13 cellular contexts compared by ENCODE assay signal in the genomic region with DNA sequence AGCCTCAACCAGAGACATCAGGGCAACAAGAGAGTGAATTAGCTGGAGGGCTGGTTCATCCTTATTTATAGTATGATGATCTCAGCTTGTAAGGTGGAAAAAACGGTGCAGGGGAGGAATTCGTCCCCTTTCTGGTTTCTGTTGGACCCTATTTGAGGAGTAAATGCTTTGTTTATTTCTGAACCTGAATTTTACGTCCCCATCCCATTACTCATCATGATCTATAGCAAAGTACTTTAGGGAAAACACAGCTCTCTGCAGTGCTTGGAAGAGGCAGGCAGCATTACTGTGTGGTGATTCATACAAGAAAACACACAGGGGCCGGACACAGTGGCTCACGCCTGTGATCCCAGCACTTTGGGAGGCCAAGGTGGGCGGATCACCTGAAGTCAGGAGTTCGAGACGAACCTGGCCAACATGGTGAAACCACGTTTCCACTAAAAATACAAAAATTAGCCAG. TPM values are rescaled to one million over a fixed set of nuclear protein-coding genes. Genes with fewer than 3 reads are reported as not detected.
A peak's percentile ranks its signal among the peaks of the same experiment; 100 is the strongest.
DNase-seq lines count a peak whose midpoint lies in the region; ATAC-seq, FAIRE-seq and TF ChIP-seq lines count a peak whose summit lies in the region.
"Had no signal": no experiment of that assay in that cellular context is flagged by ENCODE, and none has a peak within 500 bp of the region (broad histone marks: within the 10 kb centered on the region; RNA-seq: fewer than 3 reads in every experiment).

No MANE protein-coding gene starts in this region.

- no peaks in the 10 kb centered on the region for H3K36me3 ChIP-seq in thoracic aorta

- DNase-seq in H54 (ENCODE audit: insufficient read length, low spot score), result peak; percentile 79
- DNase-seq in T1000 (lab: John Stamatoyannopoulos, UW), result peak; percentile 61
- DNase-seq in foreskin fibroblast, result peak; percentile 60 to 64
- DNase-seq in thoracic aorta (ENCODE audit: low spot score), result no peak
- no peak for DNase-seq in sciatic nerve (ENCODE audit: low spot score)
- no peak for DNase-seq in mucosa of gallbladder (ENCODE audit: low spot score)
- DNase-seq: activated CD8-positive, alpha-beta memory T cell treated with anti-CD3 and anti-CD28 coated beads, Interleukin-2, amount 10 ng/mL, durations not matched to agents 7 days and 5 days; DND-41; NCI-H2081 treated with DMSO at 0.1 percent for 48 hours; stimulated activated CD4-positive, alpha-beta T cell treated with anti-CD3 and anti-CD28 coated beads, Interleukin-15, amount 100 ng/mL, for 24 hours had no signal

- peaks cover 0 to 7% of the 10 kb centered on the region in 2 donors for H3K4me1 ChIP-seq in thoracic aorta (ENCODE audit: control insufficient read depth in 1 of 2, low read depth in 2 of 2)

- no peaks in the 10 kb centered on the region for H3K36me3 Mint-ChIP-seq in activated T-helper 17 cell treated with anti-CD3 and anti-CD28 coated beads, Interleukin-2, amount 50 U/mL, for 72 hours (ENCODE audit: low read depth)
- H3K36me3 Mint-ChIP-seq: activated CD8-positive, alpha-beta memory T cell treated with anti-CD3 and anti-CD28 coated beads, Interleukin-2, amount 10 ng/mL, durations not matched to agents 7 days and 5 days; IgD-negative memory B cell had no signal

- TF ChIP-seq POLR2A in H54 (IDR thresholded peaks at IDR 0.05; ENCODE audit: low read depth, low read length), result no peak

- H3K4me3 Mint-ChIP-seq in activated T-helper 17 cell treated with anti-CD3 and anti-CD28 coated beads, Interleukin-2, amount 50 U/mL, for 72 hours, result no peak overlapping the region
- H3K4me3 Mint-ChIP-seq: activated CD8-positive, alpha-beta memory T cell treated with anti-CD3 and anti-CD28 coated beads, Interleukin-2, amount 10 ng/mL, durations not matched to agents 7 days and 5 days; IgD-negative memory B cell; nephron had no signal

- TF ChIP-seq CTCF in foreskin fibroblast (IDR thresholded peaks at IDR 0.05; ENCODE audit: low read depth, low read length) (no peak), thoracic aorta (IDR thresholded peaks at IDR 0.05) (no peak)

- H3K9me3 ChIP-seq in thoracic aorta, result no peaks in the 10 kb centered on the region

- H3K4me3 ChIP-seq in foreskin fibroblast (ENCODE audit: low read depth in 1 of 2, low read length in 2 of 2) (no peak overlapping the region), thoracic aorta (no peak overlapping the region)

- peak; percentile 65 for FAIRE-seq in H54 (lab: Jason Lieb, UNC)

- H3K27ac ChIP-seq in thoracic aorta, result peak overlapping the region in 1 of 2 donors; percentile 48

- H3K27me3 Mint-ChIP-seq in activated T-helper 17 cell treated with anti-CD3 and anti-CD28 coated beads, Interleukin-2, amount 50 U/mL, for 72 hours, result peaks cover 13% of the 10 kb centered on the region

- intact Hi-C loops in sciatic nerve (cut with DNase I), result loop anchor here (5.0 kb wide), 1 partner anchor 52 kb away; no protein-coding TSS in a partner anchor

- no peaks in the 10 kb centered on the region for H3K27me3 ChIP-seq in thoracic aorta (replicated peaks; ENCODE audit: insufficient read depth)

- ATAC-seq in thoracic aorta (ENCODE audit: insufficient number of reproducible peaks, low FRiP score, low read depth) (peak; percentile 73), sciatic nerve (no peak)
- ATAC-seq in activated T-helper 17 cell treated with anti-CD3 and anti-CD28 coated beads, Interleukin-2, amount 50 U/mL, for 72 hours (replicated peaks), result no peak
- ATAC-seq: activated CD8-positive, alpha-beta memory T cell treated with anti-CD3 and anti-CD28 coated beads, Interleukin-2, amount 10 ng/mL, durations not matched to agents 7 days and 5 days had no signal

- no peak overlapping the region for H3K27ac Mint-ChIP-seq in activated T-helper 17 cell treated with anti-CD3 and anti-CD28 coated beads, Interleukin-2, amount 50 U/mL, for 72 hours
- H3K27ac Mint-ChIP-seq: activated CD8-positive, alpha-beta memory T cell treated with anti-CD3 and anti-CD28 coated beads, Interleukin-2, amount 10 ng/mL, durations not matched to agents 7 days and 5 days; IgD-negative memory B cell; nephron had no signal

- H3K9me3 Mint-ChIP-seq in activated T-helper 17 cell treated with anti-CD3 and anti-CD28 coated beads, Interleukin-2, amount 50 U/mL, for 72 hours, result no peaks in the 10 kb centered on the region
- H3K9me3 Mint-ChIP-seq: IgD-negative memory B cell, nephron had no signal

- H3K4me1 Mint-ChIP-seq in activated T-helper 17 cell treated with anti-CD3 and anti-CD28 coated beads, Interleukin-2, amount 50 U/mL, for 72 hours, result no peaks in the 10 kb centered on the region
- H3K4me1 Mint-ChIP-seq: activated CD8-positive, alpha-beta memory T cell treated with anti-CD3 and anti-CD28 coated beads, Interleukin-2, amount 10 ng/mL, durations not matched to agents 7 days and 5 days; IgD-negative memory B cell; nephron had no signal

RNA-seq across cellular contexts. Expression of a gene that starts 8.0 kb away (rescaled TPM):
- total RNA-seq in thoracic aorta (10 to 100 TPM; 10.4 to 27.1 TPM), sciatic nerve (36.1 TPM), mucosa of gallbladder (12.2 TPM)
- total RNA-seq in activated T-helper 17 cell treated with anti-CD3 and anti-CD28 coated beads, Interleukin-2, amount 50 U/mL, for 72 hours, result not detected
- total RNA-seq: activated CD8-positive, alpha-beta memory T cell treated with anti-CD3 and anti-CD28 coated beads, Interleukin-2, amount 10 ng/mL, durations not matched to agents 7 days and 5 days had no signal

RNA-seq across cellular contexts. Expression of a gene that starts 58.1 kb away (rescaled TPM):
- total RNA-seq in thoracic aorta (10 to 100 TPM in 1 of 2 donors, 1 to 10 TPM in 1; 2.7 to 14.6 TPM), sciatic nerve (8.2 TPM), mucosa of gallbladder (11.6 TPM)
- 1 to 10 TPM; 3.8 to 5.5 TPM for total RNA-seq in activated T-helper 17 cell treated with anti-CD3 and anti-CD28 coated beads, Interleukin-2, amount 50 U/mL, for 72 hours

Comparison
In these comparisons a context has a peak if more than half of its experiments do, and no peak if none do; other contexts are left out.
1. DNase-seq: peak in H54 (single experiment), T1000 (single experiment) and foreskin fibroblast (2 of 2); none in thoracic aorta (single experiment), sciatic nerve (single experiment) and mucosa of gallbladder (single experiment).
2. RNA of a gene that starts 8.0 kb away (total RNA-seq): 36.1 TPM in sciatic nerve (single experiment), 10.4 to 27.1 TPM in thoracic aorta and 12.2 TPM in mucosa of gallbladder (single experiment); not detected in activated T-helper 17 cell treated with anti-CD3 and anti-CD28 coated beads, Interleukin-2, amount 50 U/mL, for 72 hours; every median in the first group is over 10 times any median in the second.